In genomic region chr5:109252731-109253130, GRCh38 we compare ENCODE assay signal across 24 cellular contexts.
"Had no signal": no experiment of that assay in that cellular context is flagged by ENCODE, and none has a peak within 500 bp of the region (broad histone marks: within the 10 kb centered on the region; RNA-seq: fewer than 3 reads in every experiment).

No MANE protein-coding gene starts in this region.

- DNase-seq: IMR-90, Karpas-422, KG1, MG63, NCI-H1092, NCI-H1105 treated with DMSO at 0.1 percent for 48 hours, NCI-H1417 treated with DMSO at 0.1 percent for 48 hours, NCI-H146, NCI-H1694 treated with DMSO at 0.1 percent for 48 hours, NCI-H2029, NCI-H2081 treated with DMSO at 0.1 percent for 48 hours, NCI-H2171, NCI-H226, NCI-H446, NCI-H510A, NCI-H524 treated with DMSO at 0.1 percent for 48 hours, NCI-H69, NCI-H774, Right ventricle myocardium superior, RPMI8226, SIG-M5 had no signal

- H3K4me3 ChIP-seq: MG63, SJSA1, SK-N-MC had no signal

- ATAC-seq: HepG2 had no signal

- H3K27me3 ChIP-seq: MG63, SJSA1 had no signal

- H3K36me3 ChIP-seq: MG63, SJSA1 had no signal

- H3K27ac ChIP-seq: SJSA1, SK-N-MC had no signal

- H3K4me1 ChIP-seq: SJSA1 had no signal

- H3K9me3 ChIP-seq: MG63, SJSA1 had no signal
